ENCODE assay signal across 8 cellular contexts in the genomic region with DNA sequence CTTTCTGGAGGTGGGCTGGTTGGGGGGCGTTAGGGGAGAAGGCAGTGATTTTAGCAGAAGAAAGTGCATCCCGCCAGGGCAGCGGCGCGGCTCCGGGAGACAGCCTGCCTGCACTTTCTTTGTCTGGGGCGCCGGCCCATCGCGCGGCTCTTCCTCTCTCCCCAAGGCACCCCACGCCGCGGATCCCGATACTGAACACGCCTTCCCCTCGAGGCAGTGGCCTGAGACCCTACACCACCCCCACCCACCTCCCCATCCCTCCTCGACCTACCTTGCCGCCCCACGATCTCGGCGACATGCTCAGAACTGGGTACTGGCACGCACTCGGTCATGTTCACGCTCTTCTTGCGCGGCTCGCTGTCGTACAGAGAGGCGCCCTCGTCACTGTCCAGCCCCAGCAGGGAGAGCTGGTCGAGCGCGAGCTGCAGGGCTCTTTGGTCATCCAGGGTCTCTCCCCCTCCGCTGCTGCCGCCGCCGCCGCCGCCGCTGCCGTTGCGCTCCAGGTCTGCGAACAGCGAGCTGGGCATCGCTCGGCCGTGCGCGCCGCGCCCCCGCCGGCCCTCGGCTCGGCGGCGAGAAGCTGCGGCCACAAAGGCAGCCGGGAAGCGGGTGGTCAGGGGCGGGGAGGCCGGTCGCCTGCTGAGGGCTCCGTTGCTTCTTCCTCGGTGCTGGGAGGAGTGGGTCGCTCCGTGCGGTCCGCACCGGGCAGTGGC. TPM values are rescaled to one million over a fixed set of nuclear protein-coding genes. Genes with fewer than 3 reads are reported as not detected.
DNase-seq lines count a peak whose midpoint lies in the region; ATAC-seq, FAIRE-seq and TF ChIP-seq lines count a peak whose summit lies in the region.

No MANE protein-coding gene starts in this region.

- no peak overlapping the region; the same call in 1 of the 2 replicates for H3K27ac Mint-ChIP-seq in WTC11
- peak overlapping the region; percentile 86 for H3K27ac Mint-ChIP-seq in endodermal cell

- H3K4me1 ChIP-seq in BE2C, result peaks cover 3% of the 10 kb centered on the region; the same call in 1 of the 2 replicates
- H3K4me1 ChIP-seq in endodermal cell (ENCODE audit: control insufficient read depth, insufficient read depth, low read length), result no peaks in the 10 kb centered on the region
- H3K4me1 ChIP-seq in mesodermal cell (ENCODE audit: control insufficient read depth, insufficient read depth, low read length, poor library complexity, severe bottlenecking), result peaks cover 18% of the 10 kb centered on the region
- peaks cover 0 to 43% (median 30%) of the 10 kb centered on the region in 5 donors for H3K4me1 ChIP-seq in subcutaneous abdominal adipose tissue (ENCODE audit: control insufficient read depth in 5 of 5, insufficient read depth in 5 of 5, low read length in 5 of 5)

- ATAC-seq in GM19025 (IDR thresholded peaks at IDR 0.05; ENCODE audit: low read depth, unreplicated experiment) (peak; percentile 0), WTC11 (no peak), GM18868 (IDR thresholded peaks at IDR 0.05; ENCODE audit: unreplicated experiment) (no peak)

- CTCF ChIA-PET in WTC11 (lab: Charles Lee), result interaction anchor here (1.0 to 3.5 kb wide), 3 partner anchors 12 to 79 kb away, joined by 4 to 22 read pairs (median 5); no protein-coding TSS in a partner anchor

- H3K4me3 Mint-ChIP-seq in WTC11 (peak overlapping the region; percentile 93), endodermal cell (peak overlapping the region; percentile 86)

- WGBS in endodermal cell (ENCODE audit: insufficient coverage in 1 of 2, insufficient read length in 1 of 2), 2 experiments, result 0% methylated on average over 24 to 71 of the region's 71 CpGs
- WGBS in mesodermal cell (ENCODE audit: insufficient coverage in 2 of 2), 2 experiments, result 0 to 1% methylated on average over 47 to 58 of the region's 71 CpGs

- H3K9me3 ChIP-seq in BE2C (no peaks in the 10 kb centered on the region), endodermal cell (ENCODE audit: control insufficient read depth, low read length) (no peaks in the 10 kb centered on the region), mesodermal cell (ENCODE audit: control insufficient read depth, low read length) (no peaks in the 10 kb centered on the region), subcutaneous abdominal adipose tissue (ENCODE audit: control insufficient read depth in 5 of 5, low read length in 5 of 5) (no peaks in the 10 kb centered on the region)

- POLR2A ChIA-PET in WTC11 (lab: Charles Lee), result interaction anchor here (2.1 kb wide), 1 partner anchor 18 kb away, joined by 11 read pairs; no protein-coding TSS in a partner anchor

- peak overlapping the region; percentile 97 for H3K27ac ChIP-seq in endodermal cell (ENCODE audit: low read depth, low read length)
- H3K27ac ChIP-seq in mesodermal cell (ENCODE audit: low read depth, low read length, severe bottlenecking), result peak overlapping the region; percentile 89
- peak overlapping the region; percentile 23 for H3K27ac ChIP-seq in subcutaneous abdominal adipose tissue (ENCODE audit: low read depth, low read length)

- H3K36me3 Mint-ChIP-seq in WTC11 (no peaks in the 10 kb centered on the region), endodermal cell (ENCODE audit: low read depth) (peaks cover 3% of the 10 kb centered on the region)

- DNase-seq in BE2C (peak; percentile 62), HTR-8/SVneo (ENCODE audit: insufficient read length, low spot score) (peak; percentile 17), WTC11 (ENCODE audit: low spot score) (peak; percentile 45), endodermal cell (peak; percentile 79)

- H3K27me3 Mint-ChIP-seq in WTC11 (ENCODE audit: low read depth), result peaks cover 46% of the 10 kb centered on the region
- peaks cover 49% of the 10 kb centered on the region for H3K27me3 Mint-ChIP-seq in endodermal cell (ENCODE audit: insufficient read depth)

- peak overlapping the region; percentile 88 for H3K4me3 ChIP-seq in BE2C (ENCODE audit: low read depth, low read length)
- peak overlapping the region; percentile 89 for H3K4me3 ChIP-seq in endodermal cell (ENCODE audit: low read length)
- H3K4me3 ChIP-seq in mesodermal cell (ENCODE audit: extremely low read depth, insufficient read depth, low read length, poor library complexity, severe bottlenecking), result peak overlapping the region; percentile 84
- peak overlapping the region; percentile 66 to 91 (median 78) for H3K4me3 ChIP-seq in subcutaneous abdominal adipose tissue (ENCODE audit: low read depth in 1 of 5, low read length in 5 of 5)

- H3K27me3 ChIP-seq in BE2C (no peaks in the 10 kb centered on the region), endodermal cell (ENCODE audit: control insufficient read depth, insufficient read depth, low read length, poor library complexity, severe bottlenecking) (peaks cover 19% of the 10 kb centered on the region), subcutaneous abdominal adipose tissue (ENCODE audit: control insufficient read depth in 5 of 5, insufficient read depth in 4 of 5, low read length in 5 of 5) (peaks cover 0 to 14% (median 0%) of the 10 kb centered on the region in 5 donors)

- peaks cover 34% of the 10 kb centered on the region for H3K4me1 Mint-ChIP-seq in WTC11
- H3K4me1 Mint-ChIP-seq in endodermal cell, result peaks cover 18% of the 10 kb centered on the region

- peak overlapping the region; percentile 78 for H3K9ac ChIP-seq in endodermal cell (ENCODE audit: extremely low read depth, low read length, poor library complexity, severe bottlenecking)
- peak overlapping the region in 3 of 5 donors; percentile 47 to 59 (median 52) for H3K9ac ChIP-seq in subcutaneous abdominal adipose tissue (ENCODE audit: low read length in 5 of 5)

- no peak for FAIRE-seq in HTR-8/SVneo (lab: Jason Lieb, UNC)

- TF ChIP-seq CTCF in BE2C (IDR thresholded peaks at IDR 0.05; ENCODE audit: low read depth, low read length) (no peak), WTC11 (IDR thresholded peaks at IDR 0.05) (no peak), endodermal cell (conservative IDR thresholded peaks at IDR 0.05) (no peak)

- H3K9me3 Mint-ChIP-seq in WTC11 (no peaks in the 10 kb centered on the region), endodermal cell (no peaks in the 10 kb centered on the region)

- H3K36me3 ChIP-seq in BE2C, result peaks cover 9% of the 10 kb centered on the region
- peaks cover 19% of the 10 kb centered on the region for H3K36me3 ChIP-seq in endodermal cell (ENCODE audit: control insufficient read depth, insufficient read depth, low read length)
- peaks cover 20% of the 10 kb centered on the region for H3K36me3 ChIP-seq in mesodermal cell (ENCODE audit: control insufficient read depth, insufficient read depth, low read length)
- peaks cover 0 to 7% (median 0%) of the 10 kb centered on the region in 5 donors for H3K36me3 ChIP-seq in subcutaneous abdominal adipose tissue (ENCODE audit: control insufficient read depth in 5 of 5, insufficient read depth in 5 of 5, low read length in 5 of 5)

TF ChIP-seq in WTC11, 78 proteins besides CTCF, POLR2A, EP300 and RAD21 (continues in another document):
- TF ChIP-seq ESRRA (CRISPR knock-in tag; IDR thresholded peaks at IDR 0.05; ENCODE audit: borderline replicate concordance) (0 out of 2 replicates have a peak, but pooled peaks have one; percentile 70), E2F5 (CRISPR knock-in tag; IDR thresholded peaks at IDR 0.05) (peak; percentile 0; the same call in 1 of the 2 replicates), GABPB1 (CRISPR knock-in tag; IDR thresholded peaks at IDR 0.05) (no peak), TCF7 (CRISPR knock-in tag; IDR thresholded peaks at IDR 0.05; ENCODE audit: low read depth) (no peak), MYBL2 (CRISPR knock-in tag; IDR thresholded peaks at IDR 0.05) (0 out of 2 replicates have a peak, but pooled peaks have one; percentile 23), KAT7 (CRISPR knock-in tag; IDR thresholded peaks at IDR 0.05; ENCODE audit: borderline replicate concordance) (peak; percentile 76; the same call in 1 of the 2 replicates), CBFB (CRISPR knock-in tag; IDR thresholded peaks at IDR 0.05; ENCODE audit: low read depth) (0 out of 2 replicates have a peak, but pooled peaks have one; percentile 56), FOXK1 (CRISPR knock-in tag; IDR thresholded peaks at IDR 0.05) (0 out of 2 replicates have a peak, but pooled peaks have one; percentile 15)
- TF ChIP-seq, protein P1, sequence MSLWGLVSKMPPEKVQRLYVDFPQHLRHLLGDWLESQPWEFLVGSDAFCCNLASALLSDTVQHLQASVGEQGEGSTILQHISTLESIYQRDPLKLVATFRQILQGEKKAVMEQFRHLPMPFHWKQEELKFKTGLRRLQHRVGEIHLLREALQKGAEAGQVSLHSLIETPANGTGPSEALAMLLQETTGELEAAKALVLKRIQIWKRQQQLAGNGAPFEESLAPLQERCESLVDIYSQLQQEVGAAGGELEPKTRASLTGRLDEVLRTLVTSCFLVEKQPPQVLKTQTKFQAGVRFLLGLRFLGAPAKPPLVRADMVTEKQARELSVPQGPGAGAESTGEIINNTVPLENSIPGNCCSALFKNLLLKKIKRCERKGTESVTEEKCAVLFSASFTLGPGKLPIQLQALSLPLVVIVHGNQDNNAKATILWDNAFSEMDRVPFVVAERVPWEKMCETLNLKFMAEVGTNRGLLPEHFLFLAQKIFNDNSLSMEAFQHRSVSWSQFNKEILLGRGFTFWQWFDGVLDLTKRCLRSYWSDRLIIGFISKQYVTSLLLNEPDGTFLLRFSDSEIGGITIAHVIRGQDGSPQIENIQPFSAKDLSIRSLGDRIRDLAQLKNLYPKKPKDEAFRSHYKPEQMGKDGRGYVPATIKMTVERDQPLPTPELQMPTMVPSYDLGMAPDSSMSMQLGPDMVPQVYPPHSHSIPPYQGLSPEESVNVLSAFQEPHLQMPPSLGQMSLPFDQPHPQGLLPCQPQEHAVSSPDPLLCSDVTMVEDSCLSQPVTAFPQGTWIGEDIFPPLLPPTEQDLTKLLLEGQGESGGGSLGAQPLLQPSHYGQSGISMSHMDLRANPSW (CRISPR knock-in tag; conservative IDR thresholded peaks at IDR 0.05; ENCODE audit: low read depth), result no peak

RNA-seq across cellular contexts. Expression of gene MEX3B, which starts 0.5 kb away (rescaled TPM):
- polyA plus RNA-seq in BE2C (2012; ENCODE audit: insufficient read depth, insufficient read length, low read depth), result 22.0 TPM
- 8.5 to 8.9 TPM (median 8.8 TPM) in 3 replicates for total RNA-seq in WTC11 (2021)
- 1 to 10 TPM; 3.4 to 5.1 TPM for total RNA-seq in endodermal cell
- polyA plus RNA-seq in endodermal cell (2013, experiment 1 of 2), result 47.0 TPM
- 48.5 TPM for polyA plus RNA-seq in endodermal cell (2013, experiment 2 of 2)
- polyA plus RNA-seq in mesodermal cell (2013, experiment 1 of 2), result 26.8 TPM
- 23.0 TPM for polyA plus RNA-seq in mesodermal cell (2013, experiment 2 of 2)

Comparison
In these comparisons a context has a peak if more than half of its experiments do, and no peak if none do; other contexts are left out.
1. DNase-seq: peak in every context shown above with its lines; median percentile 79 in endodermal cell; 62 in BE2C; 45 in WTC11; 17 in HTR-8/SVneo.
2. H3K27ac ChIP-seq: peak in every context shown above with its lines; median percentile 97 in endodermal cell; 89 in mesodermal cell; 23 in subcutaneous abdominal adipose tissue.